ENCODE assay signal across 17 cellular contexts in genomic region chr10:6191569-6191968, GRCh38. TPM values are rescaled to one million over a fixed set of nuclear protein-coding genes. Genes with fewer than 3 reads are reported as not detected.
DNase-seq lines count a peak whose midpoint lies in the region; ATAC-seq and TF ChIP-seq lines count a peak whose summit lies in the region.
"Had no signal": no experiment of that assay in that cellular context is flagged by ENCODE, and none has a peak within 500 bp of the region (broad histone marks: within the 10 kb centered on the region; RNA-seq: fewer than 3 reads in every experiment).

No MANE protein-coding gene starts in this region.

- H3K36me3 ChIP-seq in thoracic aorta = no peaks in the 10 kb centered on the region
- H3K36me3 ChIP-seq: colonic mucosa, lower lobe of right lung had no signal

- H3K4me3 Mint-ChIP-seq in T-helper 17 cell (peak overlapping the region; percentile 55), nephron progenitor cell (no peak overlapping the region)
- H3K4me3 Mint-ChIP-seq: B cell, IgD-negative memory B cell had no signal

- no peaks in the 10 kb centered on the region for H3K27me3 ChIP-seq in thoracic aorta (replicated peaks; ENCODE audit: insufficient read depth)
- H3K27me3 ChIP-seq: colonic mucosa had no signal

- H3K36me3 Mint-ChIP-seq in T-helper 17 cell (ENCODE audit: low read depth) (peaks cover 2% of the 10 kb centered on the region), nephron progenitor cell (ENCODE audit: low read depth) (peaks cover 6% of the 10 kb centered on the region)
- H3K36me3 Mint-ChIP-seq: IgD-negative memory B cell had no signal

- H3K4me1 ChIP-seq in thoracic aorta (ENCODE audit: control insufficient read depth in 1 of 2, low read depth in 2 of 2) = peaks cover 45 to 56% of the 10 kb centered on the region in 2 donors
- H3K4me1 ChIP-seq: colonic mucosa had no signal

- ATAC-seq in T-helper 17 cell (no peak), thoracic aorta (ENCODE audit: insufficient number of reproducible peaks, low FRiP score, low read depth) (no peak)
- ATAC-seq: GM12878, HCT116 had no signal

- H3K4me1 Mint-ChIP-seq in T-helper 17 cell (peaks cover 50% of the 10 kb centered on the region), nephron progenitor cell (peaks cover 18% of the 10 kb centered on the region)

- H3K27ac Mint-ChIP-seq in T-helper 17 cell (peak overlapping the region; percentile 37), nephron progenitor cell (peak overlapping the region; percentile 49)
- H3K27ac Mint-ChIP-seq: B cell had no signal

- no peak overlapping the region for H3K4me3 ChIP-seq in thoracic aorta
- H3K4me3 ChIP-seq: colonic mucosa, GM12878, lower lobe of right lung had no signal

- no peaks in the 10 kb centered on the region for H3K9me3 ChIP-seq in T-helper 17 cell (ENCODE audit: control insufficient read depth, low read length, poor library complexity, severe bottlenecking)
- no peaks in the 10 kb centered on the region for H3K9me3 ChIP-seq in thoracic aorta
- H3K9me3 ChIP-seq: colonic mucosa, lower lobe of right lung had no signal

- H3K27ac ChIP-seq in cingulate gyrus (ENCODE audit: low read depth, low read length) (peak overlapping the region; percentile 60), thoracic aorta (peak overlapping the region; percentile 81 to 92)
- H3K27ac ChIP-seq: colonic mucosa, lower lobe of right lung had no signal

- TF ChIP-seq CTCF in nephron progenitor cell (IDR thresholded peaks at IDR 0.05) = no peak
- no peak for TF ChIP-seq CTCF in thoracic aorta (IDR thresholded peaks at IDR 0.05)

- DNase-seq in T-helper 17 cell (no peak), nephron progenitor cell (no peak), thoracic aorta (ENCODE audit: low spot score) (no peak), GM03348 (ENCODE audit: low spot score) (no peak), COLO829 (ENCODE audit: low spot score) (no peak), NCI-H2196 (lab: John Stamatoyannopoulos, UW; ENCODE audit: unreplicated experiment) (no peak)
- DNase-seq: activated CD4-positive, alpha-beta T cell treated with anti-CD3 and anti-CD28 coated beads, Interleukin-2, amount 50 U/mL, for 4 hours; colonic mucosa; NCI-H1930; NCI-H510A; small intestine had no signal

- H3K27me3 Mint-ChIP-seq in T-helper 17 cell = no peaks in the 10 kb centered on the region
- peaks cover 12% of the 10 kb centered on the region for H3K27me3 Mint-ChIP-seq in nephron progenitor cell (ENCODE audit: low read depth, poor library complexity)
- H3K27me3 Mint-ChIP-seq: B cell, IgD-negative memory B cell had no signal

- H3K9me3 Mint-ChIP-seq in nephron progenitor cell = peaks cover 4% of the 10 kb centered on the region
- H3K9me3 Mint-ChIP-seq: IgD-negative memory B cell had no signal

RNA-seq across cellular contexts. Expression of gene PFKFB3, which starts 11.2 kb away (rescaled TPM):
- total RNA-seq in T-helper 17 cell = 100 to 1,000 TPM in 1 of 2 donors, 10 to 100 TPM in 1; 93.3 to 146 TPM
- 100 to 1,000 TPM; 151 to 311 TPM for total RNA-seq in thoracic aorta
